17 cellular contexts compared by ENCODE assay signal in the genomic region with DNA sequence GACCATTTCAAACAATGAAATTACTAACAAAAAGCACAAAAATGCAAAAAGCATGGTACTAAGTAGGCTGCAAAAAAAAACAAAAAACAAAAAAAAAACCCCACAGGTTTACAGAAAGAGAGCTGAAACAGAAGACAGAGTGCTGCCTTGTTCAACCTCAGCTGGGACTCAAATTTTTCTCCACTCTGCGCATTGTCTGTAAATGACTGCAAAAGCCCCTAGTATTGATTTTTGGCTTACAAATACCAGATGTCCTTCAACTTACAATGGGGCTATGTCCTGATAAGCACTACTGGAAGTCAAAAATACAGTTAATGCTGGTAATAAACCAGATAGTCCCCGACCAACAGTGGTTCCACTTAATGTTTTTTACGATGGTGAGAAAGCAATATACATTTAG.
"Had no signal": no experiment of that assay in that cellular context is flagged by ENCODE, and none has a peak within 500 bp of the region (broad histone marks: within the 10 kb centered on the region; RNA-seq: fewer than 3 reads in every experiment).

No MANE protein-coding gene starts in this region.

- H3K36me3 ChIP-seq: cardiac muscle cell, lower lobe of right lung, ovary had no signal

- H3K4me3 ChIP-seq: cardiac muscle cell, lower lobe of right lung, ovary, smooth muscle cell had no signal

- H3K27ac ChIP-seq: cardiac muscle cell, lower lobe of right lung, ovary had no signal

- ATAC-seq: activated CD8-positive, alpha-beta T cell treated with anti-CD3 and anti-CD28 coated beads for 36 hours; activated T-helper 17 cell treated with anti-CD3 and anti-CD28 coated beads, Interleukin-2, amount 50 U/mL, for 72 hours; lower lobe of right lung; naive thymus-derived CD8-positive, alpha-beta T cell; sciatic nerve; stimulated activated memory B cell treated with anti-CD40 and anti-IgM and Interleukin-4, amounts not matched to agents 10 μg/mL and 1 μg/mL and 100 μg/mL, for 72 hours had no signal

- H3K27me3 ChIP-seq: cardiac muscle cell, ovary had no signal

- H3K4me1 ChIP-seq: lower lobe of right lung had no signal

- H3K9me3 ChIP-seq: lower lobe of right lung, ovary had no signal

- DNase-seq: activated CD4-positive, alpha-beta T cell treated with anti-CD3 and anti-CD28 coated beads, Interleukin-2, amount 10 ng/mL, durations not matched to agents 24 days and 14 days; activated CD8-positive, alpha-beta T cell treated with anti-CD3 and anti-CD28 coated beads for 36 hours; activated naive CD4-positive, alpha-beta T cell; activated naive CD8-positive, alpha-beta T cell treated with anti-CD3 and anti-CD28 coated beads for 36 hours; activated T-cell treated with anti-CD3 and anti-CD28 coated beads, Interleukin-2, amount 50 U/mL, for 1 hour; amniotic stem cell; dermis blood vessel endothelial cell; foreskin fibroblast; lower lobe of right lung; naive thymus-derived CD8-positive, alpha-beta T cell; ovary; stimulated activated CD4-positive, alpha-beta T cell treated with anti-CD3 and anti-CD28 coated beads, Interleukin-4, amount 100 ng/mL, for 4 hours had no signal
